15 cellular contexts compared by ENCODE assay signal in genomic region chr2:46309052-46309953, GRCh38. TPM values are rescaled to one million over a fixed set of nuclear protein-coding genes. Genes with fewer than 3 reads are reported as not detected.
DNase-seq lines count a peak whose midpoint lies in the region; ATAC-seq, FAIRE-seq and TF ChIP-seq lines count a peak whose summit lies in the region.
"Had no signal": no experiment of that assay in that cellular context is flagged by ENCODE, and none has a peak within 500 bp of the region (broad histone marks: within the 10 kb centered on the region; RNA-seq: fewer than 3 reads in every experiment).

No MANE protein-coding gene starts in this region.

- no peak overlapping the region for H2BK15ac ChIP-seq in IMR-90 (ENCODE audit: low read depth, low read length)

- H3K27ac ChIP-seq in A549: peak overlapping the region; percentile 71 to 92
- no peak overlapping the region; the same call in 1 of the 2 replicates for H3K27ac ChIP-seq in IMR-90 (ENCODE audit: insufficient read depth, low read length)
- peak overlapping the region; percentile 88 to 95 for H3K27ac ChIP-seq in liver (ENCODE audit: low read depth in 1 of 2, low read length in 2 of 2)
- H3K27ac ChIP-seq in stomach: peak overlapping the region in 2 of 5 donors; percentile 7 to 82
- H3K27ac ChIP-seq in spleen: peak overlapping the region in 3 of 8 donors; percentile 16 to 49 (median 33)

- H3K9ac ChIP-seq in IMR-90 (ENCODE audit: low read depth, low read length) (no peak overlapping the region), liver (ENCODE audit: low read depth in 1 of 2, low read length in 2 of 2) (no peak overlapping the region)

- peaks cover 10% of the 10 kb centered on the region; the same call in 2 of the 3 replicates for H3K9me3 ChIP-seq in A549
- no peaks in the 10 kb centered on the region for H3K9me3 ChIP-seq in IMR-90 (ENCODE audit: control insufficient read depth, insufficient read depth, low read length)
- no peaks in the 10 kb centered on the region for H3K9me3 ChIP-seq in liver (ENCODE audit: control insufficient read depth in 4 of 4, low read length in 3 of 4)
- H3K9me3 ChIP-seq in stomach: no peaks in the 10 kb centered on the region
- H3K9me3 ChIP-seq in spleen: no peaks in the 10 kb centered on the region
- H3K9me3 ChIP-seq: adrenal gland, transverse colon had no signal

- 96% methylated on average over 3 of the region's 3 CpGs for WGBS in A549 (ENCODE audit: missing lambda C conversion rate)
- WGBS in IMR-90 (ENCODE audit: extremely low coverage in 2 of 2, insufficient read length in 1 of 2), 2 experiments: 100% methylated on average over 1 of the region's 3 CpGs; no CpG with 5 or more reads in 1 of the 2 experiments
- 78% methylated on average over 3 of the region's 3 CpGs for WGBS in liver
- WGBS in stomach, 5 donors: 79 to 93% (median 93%) methylated on average over 2 to 3 of the region's 3 CpGs
- whole genome bisulfite sequencing in spleen, 5 donors: 91 to 96% (median 94%) methylated on average over 3 of the region's 3 CpGs

- H2AFZ ChIP-seq in IMR-90 (replicated peaks; ENCODE audit: low read length, poor library complexity): no peak overlapping the region

- no peak overlapping the region for H4K5ac ChIP-seq in IMR-90 (ENCODE audit: low read depth, low read length)

- H2BK20ac ChIP-seq in IMR-90 (ENCODE audit: low read depth, low read length): no peak overlapping the region

- H2AK5ac ChIP-seq in IMR-90 (ENCODE audit: low read depth, low read length): peak overlapping the region; percentile 10; the same call in 1 of the 2 replicates

- H3K4me3 ChIP-seq in A549 (no peak overlapping the region), IMR-90 (ENCODE audit: insufficient read depth, low read depth, low read length) (no peak overlapping the region), cardiac fibroblast (replicated peaks in 1 of 2; ENCODE audit: low read depth in 2 of 2, low read length in 2 of 2) (no peak overlapping the region), liver (ENCODE audit: low read depth in 1 of 3, low read length in 3 of 3) (no peak overlapping the region), stomach (no peak overlapping the region), spleen (no peak overlapping the region)
- H3K4me3 ChIP-seq: adrenal gland, dorsolateral prefrontal cortex, GM12878, transverse colon had no signal

- H2BK120ac ChIP-seq in IMR-90 (ENCODE audit: low read depth, low read length): no peak overlapping the region

- ATAC-seq in A549 (no peak), IMR-90 (ENCODE audit: low read depth) (peak; percentile 65), GM18870 (IDR thresholded peaks at IDR 0.05; ENCODE audit: unreplicated experiment) (no peak)
- ATAC-seq: activated T-cell treated with anti-CD3 and anti-CD28 coated beads, Interleukin-2, amount 50 U/mL, for 4 hours; GM12878 had no signal

- no peak overlapping the region for H3K56ac ChIP-seq in IMR-90 (ENCODE audit: extremely low read depth, insufficient read depth, low read length)

- H3K4ac ChIP-seq in IMR-90 (ENCODE audit: low read depth, low read length): no peak overlapping the region

- peaks cover 27 to 94% of the 10 kb centered on the region in 2 experiments for H3K79me1 ChIP-seq in IMR-90 (ENCODE audit: low read depth in 1 of 2, low read length in 2 of 2)

- H3K27me3 ChIP-seq in IMR-90 (ENCODE audit: control insufficient read depth, insufficient read depth, low read length): no peaks in the 10 kb centered on the region
- H3K27me3 ChIP-seq in liver (ENCODE audit: control insufficient read depth in 4 of 4, insufficient read depth in 4 of 4, low read length in 3 of 4): no peaks in the 10 kb centered on the region
- H3K27me3 ChIP-seq in stomach: no peaks in the 10 kb centered on the region
- H3K27me3 ChIP-seq in spleen (replicated peaks in 1 of 7): peaks cover 0 to 5% (median 0%) of the 10 kb centered on the region in 7 donors
- H3K27me3 ChIP-seq: adrenal gland, transverse colon had no signal

- H4K91ac ChIP-seq in IMR-90 (ENCODE audit: insufficient read depth, low read depth, low read length): no peak overlapping the region

- no peak overlapping the region for H3K18ac ChIP-seq in IMR-90 (ENCODE audit: low read depth, low read length)

- no peak overlapping the region for H4K8ac ChIP-seq in IMR-90 (ENCODE audit: low read depth in 2 of 2, low read length in 2 of 2)

- no peak for FAIRE-seq in A549 (lab: Jason Lieb, UNC)
- FAIRE-seq: GM12878, H1 had no signal

- no peak overlapping the region for H2AK9ac ChIP-seq in IMR-90 (replicated peaks; ENCODE audit: low read depth, low read length, poor library complexity)

- peak overlapping the region; percentile 20; the same call in 1 of the 2 replicates for H3K14ac ChIP-seq in IMR-90 (replicated peaks; ENCODE audit: low read depth, low read length)

- no peak for TF ChIP-seq RAD21 in A549 (conservative IDR thresholded peaks at IDR 0.05 in 1 of 2, IDR thresholded peaks at IDR 0.05 in 1 of 2)
- no peak for TF ChIP-seq RAD21 in IMR-90 (IDR thresholded peaks at IDR 0.05; ENCODE audit: low read length)
- no peak for TF ChIP-seq RAD21 in liver (IDR thresholded peaks at IDR 0.05)

- H3K23ac ChIP-seq in IMR-90 (ENCODE audit: low read depth, low read length): peak overlapping the region; percentile 11; the same call in 1 of the 2 replicates

- POLR2A ChIA-PET in A549 (lab: Yijun Ruan, JAX): interaction anchor here (0.6 to 1.2 kb wide), 2 partner anchors 12 to 25 kb away, joined by 3 to 7 read pairs; partner anchors contain the start of gene EPAS1
- POLR2A ChIA-PET in IMR-90 (lab: Charles Lee; ENCODE audit: unreplicated experiment): no interaction called here

- DNase-seq in A549 (ENCODE audit: low read depth in 1 of 2, low spot score in 1 of 2) (no peak), IMR-90 (peak; percentile 77), cardiac fibroblast (ENCODE audit: low read depth in 2 of 2) (peak; percentile 60 to 69), stomach (no peak), spleen (no peak), occipital lobe (lab: John Stamatoyannopoulos, UW) (no peak)
- DNase-seq: activated CD4-positive, alpha-beta T cell treated with anti-CD3 and anti-CD28 coated beads for 1 hour; activated T-cell treated with anti-CD3 and anti-CD28 coated beads, Interleukin-2, amount 50 U/mL, for 4 hours; adrenal gland; dorsolateral prefrontal cortex; transverse colon had no signal

- peaks cover 53% of the 10 kb centered on the region for H3K9me1 ChIP-seq in IMR-90 (ENCODE audit: insufficient read depth, low read length)

- peaks cover 100% of the 10 kb centered on the region for H3K4me1 ChIP-seq in A549
- H3K4me1 ChIP-seq in IMR-90 (ENCODE audit: control insufficient read depth, insufficient read depth, low read length): peaks cover 33% of the 10 kb centered on the region
- peaks cover 43 to 90% (median 68%) of the 10 kb centered on the region in 4 donors for H3K4me1 ChIP-seq in liver (ENCODE audit: control insufficient read depth in 4 of 4, insufficient read depth in 4 of 4, low read length in 3 of 4)
- H3K4me1 ChIP-seq in stomach: peaks cover 49 to 96% (median 63%) of the 10 kb centered on the region in 4 donors
- peaks cover 9 to 73% (median 39%) of the 10 kb centered on the region in 6 donors for H3K4me1 ChIP-seq in spleen

- no peak for TF ChIP-seq POLR2A in A549 (IDR thresholded peaks at IDR 0.05; ENCODE audit: low read length)
- no peak for TF ChIP-seq POLR2A in IMR-90 (IDR thresholded peaks at IDR 0.05; ENCODE audit: low read depth, low read length)
- no peak for TF ChIP-seq POLR2A in stomach (IDR thresholded peaks at IDR 0.05)
- no peak for TF ChIP-seq POLR2A in spleen (IDR thresholded peaks at IDR 0.05)

- TF ChIP-seq EP300 in A549 (IDR thresholded peaks at IDR 0.05) (no peak), stomach (IDR thresholded peaks at IDR 0.05) (no peak)

- in situ Hi-C loops in IMR-90 (cut with MboI; ENCODE audit: low sequenced_read_pairs): loop anchor here (5.0 to 25.0 kb wide), 2 partner anchors 53 to 672 kb away; no protein-coding TSS in a partner anchor

- intact Hi-C loops in IMR-90 (cut with micrococcal nuclease) (no loop called here), stomach (cut with DNase I; ENCODE audit: low total_unique reads) (no loop called here), spleen (cut with DNase I; ENCODE audit: low total_unique reads) (no loop called here)

- no peak for TF ChIP-seq CTCF in A549 (IDR thresholded peaks at IDR 0.05)
- TF ChIP-seq CTCF in IMR-90 (conservative IDR thresholded peaks at IDR 0.05; ENCODE audit: low read depth, low read length): no peak
- no peak for TF ChIP-seq CTCF in cardiac fibroblast (IDR thresholded peaks at IDR 0.05; ENCODE audit: low read depth, low read length)
- no peak for TF ChIP-seq CTCF in liver (IDR thresholded peaks at IDR 0.05; ENCODE audit: low read depth, low read length, missing input control)
- no peak for TF ChIP-seq CTCF in stomach (IDR thresholded peaks at IDR 0.05)
- TF ChIP-seq CTCF in spleen (IDR thresholded peaks at IDR 0.05 in 8 of 11, conservative IDR thresholded peaks at IDR 0.05 in 3 of 11): no peak

- dilution Hi-C loops in IMR-90 (cut with HindIII; ENCODE audit: low sequenced_read_pairs, unreplicated experiment): no loop called here

- peak overlapping the region; percentile 67 for H3K4me2 ChIP-seq in A549
- no peak overlapping the region for H3K4me2 ChIP-seq in IMR-90 (ENCODE audit: low read depth, low read length)

- H4K20me1 ChIP-seq in IMR-90 (ENCODE audit: insufficient read depth, low read length): peaks cover 98% of the 10 kb centered on the region

- H2BK5ac ChIP-seq in IMR-90 (ENCODE audit: low read depth, low read length, poor library complexity, severe bottlenecking): peak overlapping the region; percentile 37

- CTCF ChIA-PET in A549 (lab: Yijun Ruan, JAX) (interaction anchor here (0.8 to 3.0 kb wide), 11 partner anchors 9 to 316 kb away, joined by 3 to 14 read pairs (median 3); partner anchors contain the start of gene EPAS1), IMR-90 (lab: Yijun Ruan, JAX) (interaction anchor here (1.0 kb wide), 2 partner anchors 9 to 247 kb away, joined by 3 read pairs; no protein-coding TSS in a partner anchor)

- H3K36me3 ChIP-seq in IMR-90 (ENCODE audit: control insufficient read depth, insufficient read depth, low read length) (peaks cover 21% of the 10 kb centered on the region), liver (ENCODE audit: control insufficient read depth in 4 of 4, insufficient read depth in 3 of 4, low read depth in 1 of 4, low read length in 3 of 4) (peaks cover 0 to 3% (median 0%) of the 10 kb centered on the region in 4 donors), stomach (no peaks in the 10 kb centered on the region), spleen (no peaks in the 10 kb centered on the region)
- H3K36me3 ChIP-seq: adrenal gland, transverse colon had no signal

- BruUV-seq in IMR-90 (replicated peaks; lab: Mats Ljungman, UMichigan): no TSS peak

RNA-seq across cellular contexts. Expression of gene EPAS1, which starts 12.1 kb away (rescaled TPM):
- 143 and 150 TPM in 2 replicates for polyA plus RNA-seq in A549 (2011; rRNA removed)
- 60.3 and 78.5 TPM in 2 replicates for polyA plus RNA-seq in A549 (2012; cell fraction: cytosol; rRNA removed)
- 106 and 115 TPM in 2 replicates for polyA plus RNA-seq in A549 (2012; cell fraction: nucleus; rRNA removed)
- polyA plus RNA-seq in A549 (2017; fragmentation: RNase III; extraction: RNeasy Plus Mini Kit Qiagen cat#74134 plus additional on column Dnase treatment): 111 to 128 TPM (median 122 TPM) in 3 replicates
- polyA minus RNA-seq in A549 (2011; rRNA and poly(A)+ RNA removed): 174 and 229 TPM in 2 replicates
- 21.9 and 40.7 TPM in 2 replicates for total RNA-seq in IMR-90 (2012; rRNA removed)
- 103 and 120 TPM in 2 replicates for polyA plus RNA-seq in IMR-90 (2012; rRNA removed)
- polyA plus RNA-seq in IMR-90 (2012; cell fraction: cytosol; rRNA removed): 117 and 156 TPM in 2 replicates
- 108 and 158 TPM in 2 replicates for polyA plus RNA-seq in IMR-90 (2012; cell fraction: nucleus; rRNA removed; ENCODE audit: low replicate concordance)
- 100 to 1,000 TPM in 1 of 2 donors, 10 to 100 TPM in 1; 51.5 to 193 TPM for total RNA-seq in liver
- polyA plus RNA-seq in liver: 10 to 100 TPM; 26.2 to 70.7 TPM
- total RNA-seq in stomach: 100 to 1,000 TPM in 4 of 5 donors, 10 to 100 TPM in 1; 69.0 to 217 (median 156) TPM
- 10 to 100 TPM; 35.1 to 82.6 (median 47.1) TPM for polyA plus RNA-seq in stomach
- total RNA-seq in spleen: 100 to 1,000 TPM; 145 to 330 (median 233) TPM
- 10 to 100 TPM; 30.5 to 58.1 (median 38.5) TPM for polyA plus RNA-seq in spleen
- 6.1 TPM for total RNA-seq in occipital lobe

Comparison
In these comparisons a context has a peak if more than half of its experiments do, and no peak if none do; other contexts are left out.
1. DNase-seq: peak in IMR-90 (single experiment) and cardiac fibroblast (2 of 2); none in A549 (0 of 2), stomach (single experiment), spleen (single experiment) and occipital lobe (single experiment).